2 cellular contexts compared by ENCODE assay signal in genomic region chr6:144352310-144352709, GRCh38.
TF ChIP-seq lines count a peak whose summit lies in the region.

No MANE protein-coding gene starts in this region.

TF ChIP-seq in GM12878, 131 proteins besides CTCF, POLR2A, EP300 and RAD21 (continues in another document):
- peak; percentile 96 for TF ChIP-seq MEF2B (IDR thresholded peaks at IDR 0.05; ENCODE audit: partially characterized antibody, poor library complexity, severe bottlenecking)
- TF ChIP-seq SMC3 (IDR thresholded peaks at IDR 0.05; ENCODE audit: borderline replicate concordance, low read length) = no peak
- TF ChIP-seq REST (IDR thresholded peaks at IDR 0.05; ENCODE audit: low read depth, low read length) = no peak
- no peak for TF ChIP-seq TCF12 (IDR thresholded peaks at IDR 0.05; ENCODE audit: low read depth, low read length)
- TF ChIP-seq ZBTB11 (CRISPR knock-in tag; IDR thresholded peaks at IDR 0.05) = no peak
- TF ChIP-seq KDM1A (IDR thresholded peaks at IDR 0.05; ENCODE audit: borderline replicate concordance) = no peak
- TF ChIP-seq RFX5 (IDR thresholded peaks at IDR 0.05; ENCODE audit: low read depth, low read length) = no peak
- TF ChIP-seq IRF5 (IDR thresholded peaks at IDR 0.05; ENCODE audit: borderline replicate concordance) = no peak
- TF ChIP-seq SMAD5 (IDR thresholded peaks at IDR 0.05; ENCODE audit: low read depth) = no peak
- no peak for TF ChIP-seq ZNF207 (IDR thresholded peaks at IDR 0.05; ENCODE audit: borderline replicate concordance)
- TF ChIP-seq SRF (IDR thresholded peaks at IDR 0.05; ENCODE audit: low read depth in 2 of 2, low read length in 2 of 2) = no peak
- no peak for TF ChIP-seq USF1 (IDR thresholded peaks at IDR 0.05; ENCODE audit: borderline replicate concordance, extremely low read length, insufficient read depth, low read depth, low read length)
- TF ChIP-seq JUND (IDR thresholded peaks at IDR 0.05; ENCODE audit: low read depth, low read length) = no peak
- TF ChIP-seq HSF1 (IDR thresholded peaks at IDR 0.05; ENCODE audit: low read depth, low read length) = no peak
- peak; percentile 46; the same call in 1 of the 2 replicates for TF ChIP-seq BCL11A (IDR thresholded peaks at IDR 0.05; ENCODE audit: low read depth, low read length)
- TF ChIP-seq BMI1 (IDR thresholded peaks at IDR 0.05; ENCODE audit: borderline replicate concordance) = no peak

TF ChIP-seq in SK-N-SH, 30 proteins besides CTCF, POLR2A, EP300 and RAD21:
- TF ChIP-seq TAF1 (IDR thresholded peaks at IDR 0.05; ENCODE audit: borderline replicate concordance, low read depth, low read length) = no peak
- no peak for TF ChIP-seq RFX5 (IDR thresholded peaks at IDR 0.05; ENCODE audit: low read length)
- TF ChIP-seq USF1 (IDR thresholded peaks at IDR 0.05; ENCODE audit: borderline replicate concordance, low read depth) = no peak
- no peak for TF ChIP-seq JUND (IDR thresholded peaks at IDR 0.05)
- TF ChIP-seq FOXJ3 (CRISPR knock-in tag; IDR thresholded peaks at IDR 0.05) = no peak
- no peak for TF ChIP-seq SIN3A (IDR thresholded peaks at IDR 0.05; ENCODE audit: borderline replicate concordance, low read depth, low read length)
- no peak for TF ChIP-seq SMC3 (IDR thresholded peaks at IDR 0.05; ENCODE audit: low read depth, low read length)
- no peak for TF ChIP-seq TCF12 (IDR thresholded peaks at IDR 0.05)
- no peak for TF ChIP-seq FOSL2 (IDR thresholded peaks at IDR 0.05; ENCODE audit: borderline replicate concordance, low read depth)
- no peak for TF ChIP-seq IRF3 (IDR thresholded peaks at IDR 0.05; ENCODE audit: low read depth, low read length)
- TF ChIP-seq TEAD4 (IDR thresholded peaks at IDR 0.05; ENCODE audit: borderline replicate concordance, insufficient read depth) = no peak
- TF ChIP-seq GATA2 (CRISPR knock-in tag; IDR thresholded peaks at IDR 0.05) = no peak
- no peak for TF ChIP-seq NRF1 (IDR thresholded peaks at IDR 0.05; ENCODE audit: low read depth, low read length)
- no peak for TF ChIP-seq MXI1 (IDR thresholded peaks at IDR 0.05; ENCODE audit: low read depth, low read length)
- no peak for TF ChIP-seq USF2 (IDR thresholded peaks at IDR 0.05; ENCODE audit: borderline replicate concordance, low read depth, low read length)
- no peak for TF ChIP-seq ZBTB33 (IDR thresholded peaks at IDR 0.05; ENCODE audit: borderline replicate concordance, low read depth)
- TF ChIP-seq NFIC (IDR thresholded peaks at IDR 0.05; ENCODE audit: borderline replicate concordance) = no peak
- TF ChIP-seq RXRA (IDR thresholded peaks at IDR 0.05; ENCODE audit: borderline replicate concordance, low read depth) = no peak
- TF ChIP-seq RCOR1 (IDR thresholded peaks at IDR 0.05; ENCODE audit: low read length) = no peak
